11 cellular contexts compared by ENCODE assay signal in the genomic region with DNA sequence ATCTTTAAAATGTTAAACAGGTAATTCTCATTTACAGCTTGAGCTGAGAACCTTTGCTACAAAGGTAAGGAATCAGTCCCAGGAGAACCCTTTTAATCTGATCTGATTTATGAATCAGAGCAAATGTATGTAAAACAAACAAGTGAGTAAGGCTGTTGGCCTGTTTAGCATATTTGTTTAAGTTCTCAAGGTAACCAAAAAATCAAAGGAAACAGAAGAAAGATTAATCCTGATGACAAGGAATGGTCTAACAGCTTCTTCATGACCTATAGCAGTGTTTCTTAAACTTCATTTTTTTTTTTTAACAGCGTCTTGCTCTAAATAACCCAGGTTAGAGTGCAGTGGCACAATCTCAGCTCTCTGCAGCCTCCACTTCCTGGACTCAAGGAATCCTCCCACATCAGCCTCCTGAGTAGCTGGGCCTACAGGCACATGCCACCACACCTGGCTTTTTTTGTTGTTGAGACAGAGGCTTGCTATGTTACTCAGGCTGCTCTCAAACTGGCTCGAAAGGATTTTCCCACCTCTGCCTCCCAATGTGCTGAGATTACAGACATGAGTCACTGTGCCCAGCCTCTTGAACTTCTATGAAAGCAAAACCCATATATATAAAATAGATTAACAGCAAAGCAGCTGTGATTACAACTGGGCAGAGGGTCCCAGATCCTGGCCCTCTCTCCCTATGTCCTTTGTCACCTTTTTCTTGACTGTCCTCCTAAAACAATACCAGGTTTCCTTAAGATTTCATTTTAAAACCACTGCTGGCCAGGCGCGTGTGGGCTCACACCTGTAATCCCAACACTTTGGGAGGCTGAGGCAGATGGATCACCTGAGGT. TPM values are rescaled to one million over a fixed set of nuclear protein-coding genes. Genes with fewer than 3 reads are reported as not detected.
A peak's percentile ranks its signal among the peaks of the same experiment; 100 is the strongest.
DNase-seq lines count a peak whose midpoint lies in the region; FAIRE-seq and TF ChIP-seq lines count a peak whose summit lies in the region.
"Had no signal": no experiment of that assay in that cellular context is flagged by ENCODE, and none has a peak within 500 bp of the region (broad histone marks: within the 10 kb centered on the region; RNA-seq: fewer than 3 reads in every experiment).

No MANE protein-coding gene starts in this region.

- H3K27me3 ChIP-seq in MG63 (no peaks in the 10 kb centered on the region), fibroblast of lung (ENCODE audit: control insufficient read depth, insufficient read depth, low read length) (no peaks in the 10 kb centered on the region)

- no peak overlapping the region for H3K4me3 ChIP-seq in MG63
- no peak overlapping the region for H3K4me3 ChIP-seq in fibroblast of lung (replicated peaks in 1 of 4; ENCODE audit: control extremely low read depth in 1 of 4, insufficient read depth in 1 of 4, low read depth in 3 of 4, low read length in 4 of 4)
- H3K4me3 ChIP-seq in kidney (ENCODE audit: low read length in 2 of 2): no peak overlapping the region

- no peaks in the 10 kb centered on the region for H3K9me3 ChIP-seq in MG63
- no peaks in the 10 kb centered on the region for H3K9me3 ChIP-seq in fibroblast of lung (ENCODE audit: control insufficient read depth, insufficient read depth, low read depth, low read length)
- no peaks in the 10 kb centered on the region for H3K9me3 ChIP-seq in kidney (ENCODE audit: control insufficient read depth in 1 of 2, low read length in 2 of 2)

- no peak for FAIRE-seq in kidney (lab: Jason Lieb, UNC)

- H3K4me1 ChIP-seq in fibroblast of lung (ENCODE audit: control insufficient read depth, extremely low read depth, insufficient read depth, low read length) (no peaks in the 10 kb centered on the region), kidney (ENCODE audit: control insufficient read depth in 1 of 2, insufficient read depth in 1 of 2, low read depth in 1 of 2, low read length in 2 of 2) (peaks cover 0 to 3% of the 10 kb centered on the region in 2 donors)

- H2AFZ ChIP-seq in fibroblast of lung (ENCODE audit: low read length): no peak overlapping the region

- TF ChIP-seq CTCF in 22Rv1 (IDR thresholded peaks at IDR 0.05) (no peak), fibroblast of lung (conservative IDR thresholded peaks at IDR 0.05 in 1 of 2, IDR thresholded peaks at IDR 0.05 in 1 of 2; ENCODE audit: low read depth in 1 of 2, low read length in 2 of 2) (no peak), kidney (IDR thresholded peaks at IDR 0.05; ENCODE audit: borderline replicate concordance, extremely low read depth, insufficient read depth) (no peak)

- no peaks in the 10 kb centered on the region for H4K20me1 ChIP-seq in fibroblast of lung (ENCODE audit: control insufficient read depth, extremely low read depth, insufficient read depth, low read length)

- intact Hi-C loops in kidney (cut with DNase I): no loop called here

- DNase-seq in MG63 (peak; percentile 39), fibroblast of lung (ENCODE audit: low read depth in 2 of 2) (peak; percentile 38 to 78), kidney (no peak), AG08396 (ENCODE audit: low spot score) (no peak), COR-L47 (lab: John Stamatoyannopoulos, UW) (no peak)
- DNase-seq: activated CD4-positive, alpha-beta T cell treated with anti-CD3 and anti-CD28 coated beads, Interleukin-2, amount 10 ng/mL, durations not matched to agents 7 days and 5 days; amygdala; NCI-H1417; stimulated activated CD4-positive, alpha-beta T cell treated with anti-CD3 and anti-CD28 coated beads, Interleukin-15, amount 100 ng/mL, for 24 hours had no signal

- no peaks in the 10 kb centered on the region for H3K79me2 ChIP-seq in fibroblast of lung (ENCODE audit: control insufficient read depth, insufficient read depth, low read length)

- H3K27ac ChIP-seq in 22Rv1: peak overlapping the region; percentile 23
- peak overlapping the region; percentile 1 for H3K27ac ChIP-seq in fibroblast of lung (ENCODE audit: insufficient read depth, low read length)
- H3K27ac ChIP-seq in kidney (ENCODE audit: low read depth in 2 of 2, low read length in 2 of 2): no peak overlapping the region
- H3K27ac ChIP-seq: C4-2B had no signal

- no peak overlapping the region for H3K4me2 ChIP-seq in fibroblast of lung (ENCODE audit: extremely low read depth, insufficient read depth, low read length)

- H3K9ac ChIP-seq in fibroblast of lung (ENCODE audit: insufficient read depth, low read length) (no peak overlapping the region), kidney (ENCODE audit: low read length in 2 of 2) (no peak overlapping the region)

- H3K36me3 ChIP-seq in MG63 (peaks cover 51% of the 10 kb centered on the region), fibroblast of lung (ENCODE audit: control insufficient read depth, insufficient read depth, low read length) (no peaks in the 10 kb centered on the region), kidney (ENCODE audit: control insufficient read depth in 1 of 2, insufficient read depth in 2 of 2, low read length in 2 of 2) (no peaks in the 10 kb centered on the region)

RNA-seq across cellular contexts. Expression of a gene that starts 5.1 kb away (rescaled TPM):
- 117 and 285 TPM in 2 replicates for total RNA-seq in MG63 (2014; rRNA removed; shearing (Covaris generic); ENCODE audit: low replicate concordance)
- 51.9 and 78.8 TPM in 2 replicates for total RNA-seq in fibroblast of lung
- polyA plus RNA-seq in fibroblast of lung: 142 and 271 TPM in 2 replicates
- 255 and 440 TPM in 2 replicates for polyA plus RNA-seq in fibroblast of lung (2012)
- polyA minus RNA-seq in fibroblast of lung (ENCODE audit: low replicate concordance): 29.1 and 33.6 TPM in 2 replicates
- total RNA-seq in kidney: 76.4 TPM
- polyA plus RNA-seq in kidney (ENCODE audit: insufficient read depth, low read depth, low replicate concordance): 122 TPM

RNA-seq across cellular contexts. Expression of a gene that starts 23.3 kb away (rescaled TPM):
- 145 and 181 TPM in 2 replicates for total RNA-seq in MG63 (2014; rRNA removed; shearing (Covaris generic); ENCODE audit: low replicate concordance)
- total RNA-seq in fibroblast of lung (109 and 122 TPM in 2 replicates), kidney (315 TPM)
- polyA plus RNA-seq in fibroblast of lung (190 and 191 TPM in 2 replicates), kidney (ENCODE audit: insufficient read depth, low read depth, low replicate concordance) (279 TPM)
- polyA plus RNA-seq in fibroblast of lung (2012): 382 and 410 TPM in 2 replicates
- polyA minus RNA-seq in fibroblast of lung (ENCODE audit: low replicate concordance): 27.8 and 29.3 TPM in 2 replicates

RNA-seq across cellular contexts. Expression of a gene that starts 27.9 kb away (rescaled TPM):
- total RNA-seq in MG63 (2014; rRNA removed; shearing (Covaris generic); ENCODE audit: low replicate concordance): 29.1 and 92.2 TPM in 2 replicates
- total RNA-seq in fibroblast of lung (25.7 and 29.9 TPM in 2 replicates), kidney (59.4 TPM)
- polyA plus RNA-seq in fibroblast of lung (18.6 and 21.6 TPM in 2 replicates), kidney (ENCODE audit: insufficient read depth, low read depth, low replicate concordance) (74.9 TPM)
- 40.3 and 54.5 TPM in 2 replicates for polyA plus RNA-seq in fibroblast of lung (2012)
- 10.5 and 27.5 TPM in 2 replicates for polyA minus RNA-seq in fibroblast of lung (ENCODE audit: low replicate concordance)

RNA-seq across cellular contexts. Expression of a gene that starts 46.1 kb away (rescaled TPM):
- total RNA-seq in MG63 (2014; rRNA removed; shearing (Covaris generic); ENCODE audit: low replicate concordance): 75.0 and 100 TPM in 2 replicates
- total RNA-seq in fibroblast of lung: 18.5 and 21.3 TPM in 2 replicates
- 29.6 and 49.1 TPM in 2 replicates for polyA plus RNA-seq in fibroblast of lung
- polyA plus RNA-seq in fibroblast of lung (2012): 30.5 and 52.4 TPM in 2 replicates
- 59.7 and 76.3 TPM in 2 replicates for polyA minus RNA-seq in fibroblast of lung (ENCODE audit: low replicate concordance)
- 67.1 TPM for total RNA-seq in kidney
- 23.9 TPM for polyA plus RNA-seq in kidney (ENCODE audit: insufficient read depth, low read depth, low replicate concordance)

RNA-seq across cellular contexts. Expression of a gene that starts 49.6 kb away (rescaled TPM):
- total RNA-seq in MG63 (2014; rRNA removed; shearing (Covaris generic); ENCODE audit: low replicate concordance): 12.0 and 15.1 TPM in 2 replicates
- total RNA-seq in fibroblast of lung: 2.8 and 3.1 TPM in 2 replicates
- polyA plus RNA-seq in fibroblast of lung: 5.7 and 5.9 TPM in 2 replicates
- 7.8 and 8.1 TPM in 2 replicates for polyA plus RNA-seq in fibroblast of lung (2012)
- polyA minus RNA-seq in fibroblast of lung (ENCODE audit: low replicate concordance): 18.5 and 30.3 TPM in 2 replicates
- 31.8 TPM for total RNA-seq in kidney
- 35.1 TPM for polyA plus RNA-seq in kidney (ENCODE audit: insufficient read depth, low read depth, low replicate concordance)

Comparison
In these comparisons a context has a peak if more than half of its experiments do, and no peak if none do; other contexts are left out.
1. H3K27ac ChIP-seq: peak in 22Rv1 (single experiment) and fibroblast of lung (single experiment); none in kidney (0 of 2).
2. DNase-seq: peak in MG63 (single experiment) and fibroblast of lung (2 of 2); none in kidney (single experiment), AG08396 (single experiment) and COR-L47 (single experiment).